ENCODE assay signal across 9 cellular contexts in genomic region chr4:69831646-69832325, GRCh38. TPM values are rescaled to one million over a fixed set of nuclear protein-coding genes. Genes with fewer than 3 reads are reported as not detected.
DNase-seq lines count a peak whose midpoint lies in the region; ATAC-seq and TF ChIP-seq lines count a peak whose summit lies in the region.
"Had no signal": no experiment of that assay in that cellular context is flagged by ENCODE, and none has a peak within 500 bp of the region (broad histone marks: within the 10 kb centered on the region; RNA-seq: fewer than 3 reads in every experiment).

No MANE protein-coding gene starts in this region.

- ATAC-seq in GM21447 (IDR thresholded peaks at IDR 0.05; ENCODE audit: unreplicated experiment), result peak; percentile 96
- ATAC-seq in stimulated activated naive CD8-positive, alpha-beta T cell treated with anti-CD3 and anti-CD28 coated beads, Interleukin-15, Interleukin-2, amounts not matched to agents 100 U/mL and 50 U/mL, for 24 hours, result peak; percentile 70

- peak overlapping the region; percentile 54 for H3K9ac ChIP-seq in HUES6 (ENCODE audit: low read length)
- H3K9ac ChIP-seq: parathyroid adenoma had no signal

- peaks cover 6% of the 10 kb centered on the region for H3K4me1 Mint-ChIP-seq in endothelial cell (ENCODE audit: unreplicated experiment)

- H3K4me3 ChIP-seq in GM12864 (ENCODE audit: low read depth, low read length) (no peak overlapping the region; the same call in 1 of the 2 replicates), HUES6 (ENCODE audit: low read depth, low read length) (no peak overlapping the region)

- H3K4me1 ChIP-seq in HUES6 (ENCODE audit: control insufficient read depth, insufficient read depth, low read length), result peaks cover 16% of the 10 kb centered on the region
- H3K4me1 ChIP-seq: parathyroid adenoma had no signal

- no peaks in the 10 kb centered on the region for H3K36me3 ChIP-seq in HUES6 (ENCODE audit: control insufficient read depth, insufficient read depth, low read length)

- peaks cover 4% of the 10 kb centered on the region for H3K27me3 Mint-ChIP-seq in endothelial cell (ENCODE audit: unreplicated experiment)

- peak; percentile 43 for DNase-seq in GM12864 (ENCODE audit: low read depth)
- no peak for DNase-seq in endothelial cell (ENCODE audit: low spot score)
- DNase-seq in stimulated activated naive CD8-positive, alpha-beta T cell treated with anti-CD3 and anti-CD28 coated beads, Interleukin-15, Interleukin-2, amounts not matched to agents 100 U/mL and 50 U/mL, for 24 hours, result no peak
- no peak for DNase-seq in NCI-H2107 (lab: John Stamatoyannopoulos, UW)
- DNase-seq in HK-2 (ENCODE audit: unreplicated experiment), result no peak
- no peak for DNase-seq in NCI-H345 (lab: John Stamatoyannopoulos, UW)

- H3K27me3 ChIP-seq in HUES6 (ENCODE audit: control insufficient read depth, insufficient read depth, low read length), result no peaks in the 10 kb centered on the region

- H3K9me3 ChIP-seq in HUES6 (ENCODE audit: control insufficient read depth, insufficient read depth, low read depth, low read length), result 0 out of 2 replicates have a peak, but pooled peaks cover 3% of the 10 kb centered on the region

- peak overlapping the region; percentile 38 for H3K4me3 Mint-ChIP-seq in endothelial cell (ENCODE audit: unreplicated experiment)

- no peak overlapping the region for H3K27ac Mint-ChIP-seq in endothelial cell (ENCODE audit: unreplicated experiment)

- H3K27ac ChIP-seq in HUES6 (ENCODE audit: low read depth, low read length), result peak overlapping the region; percentile 60; the same call in 1 of the 2 replicates
- H3K27ac ChIP-seq: parathyroid adenoma had no signal

- H3K36me3 Mint-ChIP-seq in endothelial cell (ENCODE audit: low read depth, unreplicated experiment), result no peaks in the 10 kb centered on the region

- TF ChIP-seq CTCF in GM12864 (IDR thresholded peaks at IDR 0.05; ENCODE audit: low read depth, low read length, missing control alignments), result no peak
- TF ChIP-seq CTCF in endothelial cell (IDR thresholded peaks at IDR 0.05; ENCODE audit: unreplicated experiment), result no peak

- no peaks in the 10 kb centered on the region for H3K9me3 Mint-ChIP-seq in endothelial cell (ENCODE audit: unreplicated experiment)

RNA-seq across cellular contexts. Expression of gene SULT1E1, which starts 28.2 kb away (rescaled TPM):
- total RNA-seq in endothelial cell (ENCODE audit: unreplicated experiment), result not detected
